Comparison of ENCODE assay signal across 8 cellular contexts in the genomic region with DNA sequence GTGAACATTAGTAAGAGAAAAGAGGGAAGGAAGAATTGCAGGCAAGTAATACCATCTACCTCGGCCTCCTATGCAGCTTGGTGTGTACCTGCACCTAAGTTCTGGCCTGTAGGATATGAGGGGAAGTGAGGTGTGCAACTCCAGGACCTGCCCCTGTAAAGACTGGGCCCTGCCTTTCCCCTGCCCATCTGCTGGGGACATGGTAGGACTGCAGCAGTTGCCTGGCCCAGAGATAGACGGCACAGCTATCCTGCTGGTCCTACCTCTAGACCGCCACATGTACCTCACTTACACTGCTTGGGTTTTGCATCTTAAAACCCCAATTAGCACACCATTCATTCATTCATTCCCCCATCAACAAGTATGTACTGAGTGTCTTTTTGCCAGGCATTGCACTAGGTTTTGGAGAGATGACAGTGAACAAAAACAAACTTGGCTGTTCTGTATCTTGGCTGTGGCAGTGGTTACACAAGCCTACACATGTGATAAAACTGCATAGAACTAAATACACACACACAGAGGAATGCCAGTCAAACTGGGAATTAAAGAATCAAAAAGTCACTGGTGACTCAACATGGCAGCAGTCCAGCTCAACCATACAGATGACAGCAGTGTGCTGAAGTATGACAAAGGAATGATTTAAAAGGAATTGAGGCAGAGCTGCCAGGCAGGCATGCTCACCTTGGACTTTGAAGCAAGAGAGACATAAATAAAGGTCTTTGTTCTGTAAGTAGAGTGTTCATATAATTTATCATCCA. TPM values are rescaled to one million over a fixed set of nuclear protein-coding genes. Genes with fewer than 3 reads are reported as not detected.
A peak's percentile ranks its signal among the peaks of the same experiment; 100 is the strongest.
DNase-seq lines count a peak whose midpoint lies in the region; ATAC-seq and TF ChIP-seq lines count a peak whose summit lies in the region.

No MANE protein-coding gene starts in this region.

- H3K4me1 ChIP-seq in heart left ventricle, result peaks cover 0 to 65% (median 47%) of the 10 kb centered on the region in 12 donors

- no peak overlapping the region for H3K4me3 ChIP-seq in heart left ventricle

- intact Hi-C loops in heart left ventricle (cut with DNase I), result no loop called here

- peaks cover 0 to 12% (median 0%) of the 10 kb centered on the region in 9 donors for H3K36me3 ChIP-seq in heart left ventricle

- peak overlapping the region in 11 of 12 donors; percentile 4 to 57 (median 37) for H3K27ac ChIP-seq in heart left ventricle

- H3K9me3 ChIP-seq in heart left ventricle, result peaks cover 0 to 19% (median 3%) of the 10 kb centered on the region in 12 donors

- 93 to 97% (median 95%) methylated on average over 3 of the region's 3 CpGs for WGBS in heart left ventricle, 4 donors

- H3K27me3 ChIP-seq in heart left ventricle, result no peaks in the 10 kb centered on the region

- DNase-seq in H4 (ENCODE audit: low spot score) (peak; percentile 64), SW480 (ENCODE audit: low spot score) (peak; percentile 76), heart left ventricle (peak in 2 of 5 donors; percentile 17 to 34), SKM-1 (lab: John Stamatoyannopoulos, UW; ENCODE audit: unreplicated experiment) (no peak), NCI-H2171 treated with DMSO at 0.1 percent for 48 hours (lab: John Stamatoyannopoulos, UW) (no peak), NCI-H2196 (lab: John Stamatoyannopoulos, UW; ENCODE audit: unreplicated experiment) (no peak)
- DNase-seq in stimulated activated CD4-positive, alpha-beta T cell treated with anti-CD3 and anti-CD28 coated beads, Interleukin-4, amount 100 ng/mL, for 48 hours (ENCODE audit: low read depth in 2 of 2), result peak; percentile 38 to 50

- ATAC-seq in heart left ventricle (peak; percentile 6 to 43 (median 16)), HG03097 (IDR thresholded peaks at IDR 0.05; ENCODE audit: low FRiP score, unreplicated experiment) (no peak)

- TF ChIP-seq CTCF in heart left ventricle (IDR thresholded peaks at IDR 0.05), result no peak

- no peak for TF ChIP-seq POLR2A in heart left ventricle (IDR thresholded peaks at IDR 0.05)

RNA-seq across cellular contexts. Expression of a gene that starts 23.3 kb away (rescaled TPM):
- 59.1 and 81.0 TPM in 2 replicates for total RNA-seq in H4 (2014; rRNA removed; shearing (Covaris generic))
- 100 to 1,000 TPM in 3 of 9 donors, 10 to 100 TPM in 6; 50.9 to 162 (median 83.5) TPM for total RNA-seq in heart left ventricle
- polyA plus RNA-seq in heart left ventricle, result 100 to 1,000 TPM in 1 of 2 donors, 10 to 100 TPM in 1; 64.5 to 199 TPM

RNA-seq across cellular contexts. Expression of a gene that starts 35.1 kb away (rescaled TPM):
- total RNA-seq in H4 (2014; rRNA removed; shearing (Covaris generic)), result 22.6 and 27.7 TPM in 2 replicates
- total RNA-seq in heart left ventricle, result 10 to 100 TPM in 8 of 9 donors, 1 to 10 TPM in 1; 9.4 to 18.6 (median 13.8) TPM
- 10 to 100 TPM; 10.6 to 13.6 TPM for polyA plus RNA-seq in heart left ventricle

Comparison
In these comparisons a context has a peak if more than half of its experiments do, and no peak if none do; other contexts are left out.
1. DNase-seq: peak in H4 (single experiment), SW480 (single experiment) and stimulated activated CD4-positive, alpha-beta T cell treated with anti-CD3 and anti-CD28 coated beads, Interleukin-4, amount 100 ng/mL, for 48 hours (2 of 2); none in SKM-1 (single experiment), NCI-H2171 treated with DMSO at 0.1 percent for 48 hours (single experiment) and NCI-H2196 (single experiment).